In the genomic region with DNA sequence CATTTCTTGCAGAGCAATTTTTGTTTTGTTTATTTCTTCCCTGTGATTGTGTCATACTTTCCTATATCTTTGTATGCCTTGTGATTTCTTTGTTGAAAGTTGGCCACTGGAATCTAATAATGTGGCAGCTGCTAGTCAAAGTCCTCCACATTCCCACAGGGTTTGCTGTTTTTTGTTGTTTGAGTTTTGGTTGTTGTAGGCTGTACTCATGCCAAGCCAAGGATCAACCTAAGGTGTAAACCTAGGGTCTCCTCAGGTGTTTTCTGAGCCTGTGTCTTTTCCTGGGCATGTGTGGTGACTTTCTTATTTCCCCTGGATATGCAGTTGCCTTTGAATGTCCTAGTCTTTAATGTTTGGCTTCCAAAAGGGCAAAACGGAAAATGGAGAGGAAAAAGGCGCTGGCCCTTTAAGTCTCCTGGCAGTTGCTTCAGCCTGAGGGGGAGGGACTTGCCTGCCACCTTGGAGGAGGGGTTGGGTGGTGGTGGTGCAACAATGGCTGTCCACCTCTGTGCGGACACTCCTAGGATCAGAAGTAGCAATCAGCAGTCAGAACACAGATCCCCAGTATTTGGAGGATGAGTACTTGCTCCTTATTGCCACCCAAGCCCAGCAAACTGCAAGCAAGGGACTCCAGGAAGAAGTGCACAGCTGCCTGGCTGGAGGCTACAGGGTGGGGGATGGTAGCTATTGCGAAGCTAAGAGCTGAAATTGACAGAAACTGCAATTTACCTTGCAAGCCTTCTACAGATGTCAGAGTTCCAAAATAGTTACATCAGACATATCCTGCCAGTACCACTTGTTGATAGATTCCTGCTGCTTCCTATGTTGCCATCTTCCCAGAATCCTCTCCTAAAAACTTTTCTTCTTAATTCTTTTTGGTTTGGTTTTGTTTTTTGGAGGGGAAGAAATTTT, we compare ENCODE assay signal across 9 cellular contexts. TPM values are rescaled to one million over a fixed set of nuclear protein-coding genes. Genes with fewer than 3 reads are reported as not detected.
A peak's percentile ranks its signal among the peaks of the same experiment; 100 is the strongest.
DNase-seq lines count a peak whose midpoint lies in the region; ATAC-seq and TF ChIP-seq lines count a peak whose summit lies in the region.
"Had no signal": no experiment of that assay in that cellular context is flagged by ENCODE, and none has a peak within 500 bp of the region (broad histone marks: within the 10 kb centered on the region; RNA-seq: fewer than 3 reads in every experiment).

No MANE protein-coding gene starts in this region.

- POLR2A ChIA-PET in MCF 10A (lab: Yijun Ruan, JAX), result interaction anchor here (0.6 to 3.6 kb wide), 11 partner anchors 9 to 1562 kb away, joined by 3 to 41 read pairs (median 3); partner anchors contain the start of genes AVPI1 and CCNJ

- no peaks in the 10 kb centered on the region for H3K9me3 Mint-ChIP-seq in MCF 10A (ENCODE audit: unreplicated experiment)
- H3K9me3 Mint-ChIP-seq in osteocyte (ENCODE audit: unreplicated experiment), result peaks cover 3% of the 10 kb centered on the region

- H3K9me3 ChIP-seq in breast epithelium, result no peaks in the 10 kb centered on the region

- H3K4me3 ChIP-seq in breast epithelium, result peak overlapping the region in 1 of 3 donors; percentile 12
- peak overlapping the region; percentile 58 for H3K4me3 ChIP-seq in epithelial cell of proximal tubule (ENCODE audit: low read depth, low read length)

- peak; percentile 78 for DNase-seq in MCF 10A (ENCODE audit: unreplicated experiment)
- no peak for DNase-seq in breast epithelium (ENCODE audit: low spot score in 2 of 2)
- DNase-seq in NOMO-1 treated with dmso at 0.1 percent for 144 hours (lab: John Stamatoyannopoulos, UW; ENCODE audit: unreplicated experiment), result peak; percentile 83
- no peak for DNase-seq in epithelial cell of proximal tubule (ENCODE audit: low read depth)
- DNase-seq in osteocyte (ENCODE audit: extremely low spot score, unreplicated experiment), result no peak
- no peak for DNase-seq in T-helper 9 cell
- no peak for DNase-seq in activated T-cell treated with anti-CD3 and anti-CD28 coated beads, Interleukin-2, amount 50 U/mL, for 1 hour

- BruUV-seq in MCF 10A (replicated peaks; lab: Mats Ljungman, UMichigan), result no TSS peak

- CTCF ChIA-PET in MCF 10A (lab: Yijun Ruan, JAX), result interaction anchor here (0.6 to 1.0 kb wide), 5 partner anchors 74 to 1773 kb away, joined by 3 to 5 read pairs (median 4); no protein-coding TSS in a partner anchor

- intact Hi-C loops in MCF 10A (cut with micrococcal nuclease) (no loop called here), breast epithelium (cut with DNase I; ENCODE audit: low total_unique reads) (no loop called here)

- no peaks in the 10 kb centered on the region for H3K4me1 ChIP-seq in breast epithelium

- H3K4me1 Mint-ChIP-seq in MCF 10A (ENCODE audit: insufficient read depth, unreplicated experiment), result peaks cover 4% of the 10 kb centered on the region
- peaks cover 13% of the 10 kb centered on the region for H3K4me1 Mint-ChIP-seq in osteocyte (ENCODE audit: unreplicated experiment)

- peak overlapping the region; percentile 70 for H3K4me3 Mint-ChIP-seq in MCF 10A (ENCODE audit: unreplicated experiment)
- H3K4me3 Mint-ChIP-seq in osteocyte (ENCODE audit: unreplicated experiment), result peak overlapping the region; percentile 59
- H3K4me3 Mint-ChIP-seq: activated naive CD4-positive, alpha-beta T cell treated with anti-CD3 and anti-CD28 coated beads, Interleukin-2, amount 50 U/mL, for 24 hours had no signal

- H3K27me3 Mint-ChIP-seq in MCF 10A (ENCODE audit: insufficient read depth, unreplicated experiment) (peaks cover 20% of the 10 kb centered on the region), osteocyte (ENCODE audit: unreplicated experiment) (peaks cover 38% of the 10 kb centered on the region)

- H3K27ac ChIP-seq in breast epithelium, result no peak overlapping the region

- no peak for TF ChIP-seq CTCF in MCF 10A (IDR thresholded peaks at IDR 0.05; ENCODE audit: unreplicated experiment)
- no peak for TF ChIP-seq CTCF in breast epithelium (IDR thresholded peaks at IDR 0.05)
- TF ChIP-seq CTCF in epithelial cell of proximal tubule (conservative IDR thresholded peaks at IDR 0.05; ENCODE audit: low read depth, low read length), result no peak
- TF ChIP-seq CTCF in osteocyte (IDR thresholded peaks at IDR 0.05), result no peak

- H3K36me3 Mint-ChIP-seq in MCF 10A (ENCODE audit: insufficient read depth, unreplicated experiment), result no peaks in the 10 kb centered on the region
- H3K36me3 Mint-ChIP-seq in osteocyte (ENCODE audit: unreplicated experiment), result peaks cover 4% of the 10 kb centered on the region

- ATAC-seq in HG02973 (IDR thresholded peaks at IDR 0.05; ENCODE audit: unreplicated experiment), result no peak

- no peaks in the 10 kb centered on the region for H3K36me3 ChIP-seq in breast epithelium

- H3K27me3 ChIP-seq in breast epithelium, result peaks cover 0 to 54% of the 10 kb centered on the region in 2 donors

- H3K27ac Mint-ChIP-seq in MCF 10A (ENCODE audit: low read depth, unreplicated experiment) (peak overlapping the region; percentile 79), osteocyte (ENCODE audit: unreplicated experiment) (no peak overlapping the region)
- H3K27ac Mint-ChIP-seq: activated naive CD4-positive, alpha-beta T cell treated with anti-CD3 and anti-CD28 coated beads, Interleukin-2, amount 50 U/mL, for 24 hours had no signal

- no peak for TF ChIP-seq POLR2A in breast epithelium (IDR thresholded peaks at IDR 0.05)

RNA-seq across cellular contexts. Expression of gene ZNF518A, which starts 5.6 kb away (rescaled TPM):
- 13.3 and 14.7 TPM in 2 replicates for total RNA-seq in MCF 10A (2022)
- total RNA-seq in breast epithelium, result 10 to 100 TPM; 18.1 to 33.7 (median 22.9) TPM
- total RNA-seq in epithelial cell of proximal tubule, result 9.1 and 10.6 TPM in 2 replicates
- total RNA-seq in osteocyte, result 14.9 and 15.6 TPM in 2 replicates

Comparison
In these comparisons a context has a peak if more than half of its experiments do, and no peak if none do; other contexts are left out.
1. DNase-seq: peak in MCF 10A (single experiment) and NOMO-1 treated with dmso at 0.1 percent for 144 hours (single experiment); none in breast epithelium (0 of 2), epithelial cell of proximal tubule (single experiment), osteocyte (single experiment), T-helper 9 cell (single experiment) and activated T-cell treated with anti-CD3 and anti-CD28 coated beads, Interleukin-2, amount 50 U/mL, for 1 hour (single experiment).